39 cellular contexts compared by ENCODE assay signal in genomic region chrX:48770296-48770695, GRCh38. TPM values are rescaled to one million over a fixed set of nuclear protein-coding genes. Genes with fewer than 3 reads are reported as not detected.
"Had no signal": no experiment of that assay in that cellular context is flagged by ENCODE, and none has a peak within 500 bp of the region (broad histone marks: within the 10 kb centered on the region; RNA-seq: fewer than 3 reads in every experiment).

No MANE protein-coding gene starts in this region.

- DNase-seq: Karpas-422, Kasumi-1, MG63, MM.1S, MV-4-11, NCI-H1048, NCI-H1092, NCI-H1092 treated with DMSO at 0.1 percent for 48 hours, NCI-H1105, NCI-H1105 treated with DMSO at 0.1 percent for 48 hours, NCI-H1417, NCI-H1417 treated with DMSO at 0.1 percent for 48 hours, NCI-H1436, NCI-H1436 treated with DMSO at 0.1 percent for 48 hours, NCI-H146, NCI-H1694, NCI-H1694 treated with DMSO at 0.1 percent for 48 hours, NCI-H187, NCI-H187 treated with DMSO at 0.1 percent for 48 hours, NCI-H1930, NCI-H2029, NCI-H2029 treated with DMSO at 0.1 percent for 48 hours, NCI-H2081, NCI-H2081 treated with DMSO at 0.1 percent for 48 hours, NCI-H2107, NCI-H2171, NCI-H2227 treated with DMSO at 0.1 percent for 48 hours, NCI-H226, NCI-H345, NCI-H446, NCI-H446 treated with DMSO at 0.1 percent for 48 hours, NCI-H510A, NCI-H510A treated with DMSO at 0.1 percent for 48 hours, NCI-H524 had no signal

- H3K27ac ChIP-seq: KMS-11 had no signal

- H3K9me3 ChIP-seq: MG63 had no signal

- H3K4me3 ChIP-seq: MG63 had no signal

- H3K27me3 ChIP-seq: MG63 had no signal

- H3K4me2 ChIP-seq: KMS-11 had no signal

- H3K36me3 ChIP-seq: MG63 had no signal

- H3K9ac ChIP-seq: KMS-11 had no signal

RNA-seq across cellular contexts. Expression of gene GLOD5, which starts 8.7 kb away (rescaled TPM):
- total RNA-seq: LHCN-M2, M059J, MCF 10A, NCI-H460 had no signal

RNA-seq across cellular contexts. Expression of gene GATA1, which starts 16.1 kb away (rescaled TPM):
- total RNA-seq: LHCN-M2, M059J, MCF 10A, NCI-H460 had no signal

RNA-seq across cellular contexts. Expression of gene ERAS, which starts 56.0 kb away (rescaled TPM):
- total RNA-seq: LHCN-M2, M059J, MCF 10A had no signal
